Comparison of ENCODE assay signal across 8 cellular contexts in the genomic region with DNA sequence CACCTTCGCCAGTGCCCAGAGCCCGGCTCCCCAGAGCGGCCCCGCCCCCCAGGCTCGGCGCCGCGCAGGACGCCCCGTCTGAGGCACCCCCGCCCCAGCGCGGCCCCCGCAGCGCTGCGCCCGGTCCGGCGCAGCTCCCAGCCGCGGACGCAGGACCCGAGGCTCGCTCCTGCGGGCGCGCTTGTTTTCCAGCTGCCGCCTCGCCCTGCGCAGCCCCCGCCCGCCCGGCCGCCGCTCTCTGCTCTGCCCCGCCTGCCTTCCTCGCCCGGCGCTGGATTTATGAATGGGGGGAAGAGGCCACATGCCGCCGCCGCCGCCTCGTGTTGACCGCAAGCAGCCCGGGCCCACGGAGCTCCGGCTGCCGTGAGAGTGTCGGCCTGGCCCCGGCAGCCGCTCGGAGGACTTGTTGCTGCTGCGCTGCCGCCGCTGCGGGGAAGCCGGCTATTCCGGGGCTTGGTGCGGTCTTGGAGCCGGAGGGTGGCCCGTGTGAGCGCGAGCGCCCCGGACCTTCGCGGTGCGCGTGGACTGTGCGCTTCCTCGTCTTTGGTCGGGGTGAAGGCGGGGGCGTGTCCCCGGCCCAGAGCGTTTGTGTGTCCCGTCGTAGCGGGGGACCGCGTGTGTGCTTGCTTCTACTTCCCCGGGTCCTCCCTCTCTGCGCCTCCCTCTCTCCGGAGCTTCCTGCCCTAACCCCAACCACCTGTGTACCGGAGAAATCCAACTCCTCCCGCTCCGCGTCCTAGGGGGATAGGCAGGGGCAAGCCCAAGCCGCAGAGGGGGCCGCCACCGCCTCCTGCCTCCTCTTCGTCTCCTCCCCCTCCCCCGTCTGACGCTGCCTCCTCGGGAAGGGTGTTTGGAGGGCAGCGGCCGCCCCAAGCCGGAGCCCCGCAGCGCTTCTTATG. TPM values are rescaled to one million over a fixed set of nuclear protein-coding genes. Genes with fewer than 3 reads are reported as not detected.
DNase-seq lines count a peak whose midpoint lies in the region; ATAC-seq and TF ChIP-seq lines count a peak whose summit lies in the region.

No MANE protein-coding gene starts in this region.

- H3K36me3 Mint-ChIP-seq in activated T-helper 17 cell treated with anti-CD3 and anti-CD28 coated beads, Interleukin-2, amount 50 U/mL, for 72 hours (ENCODE audit: low read depth), result no peaks in the 10 kb centered on the region

- H3K79me2 ChIP-seq in osteoblast (ENCODE audit: insufficient read depth, low read length), result no peaks in the 10 kb centered on the region

- DNase-seq in 8988T (peak; percentile 67), foreskin fibroblast (peak in 1 of 2 donors; percentile 47), osteoblast (ENCODE audit: insufficient read length, low spot score, missing footprints) (peak; percentile 93), vagina (ENCODE audit: extremely low spot score in 2 of 2) (no peak)

- H3K9me3 Mint-ChIP-seq in activated T-helper 17 cell treated with anti-CD3 and anti-CD28 coated beads, Interleukin-2, amount 50 U/mL, for 72 hours, result no peaks in the 10 kb centered on the region

- peak; percentile 36 for ATAC-seq in GM18517 (IDR thresholded peaks at IDR 0.05; ENCODE audit: unreplicated experiment)
- ATAC-seq in HG03280 (IDR thresholded peaks at IDR 0.05; ENCODE audit: unreplicated experiment), result peak; percentile 27
- ATAC-seq in activated T-helper 17 cell treated with anti-CD3 and anti-CD28 coated beads, Interleukin-2, amount 50 U/mL, for 72 hours (replicated peaks), result peak; percentile 19

- H4K20me1 ChIP-seq in osteoblast (ENCODE audit: insufficient read depth, low read length), result no peaks in the 10 kb centered on the region

- no peaks in the 10 kb centered on the region for H3K27me3 Mint-ChIP-seq in activated T-helper 17 cell treated with anti-CD3 and anti-CD28 coated beads, Interleukin-2, amount 50 U/mL, for 72 hours

- H3K27ac ChIP-seq in osteoblast (ENCODE audit: low read depth, low read length) (no peak overlapping the region), vagina (peak overlapping the region; percentile 95)

- H2AFZ ChIP-seq in osteoblast (ENCODE audit: low read length), result peak overlapping the region; percentile 62

- TF ChIP-seq CTCF in foreskin fibroblast (IDR thresholded peaks at IDR 0.05; ENCODE audit: low read depth, low read length) (no peak), osteoblast (IDR thresholded peaks at IDR 0.05; ENCODE audit: extremely low read depth, low read depth, low read length) (no peak), vagina (IDR thresholded peaks at IDR 0.05) (no peak)

- peak overlapping the region; percentile 59 for H3K4me3 ChIP-seq in foreskin fibroblast (ENCODE audit: low read depth in 1 of 2, low read length in 2 of 2)
- H3K4me3 ChIP-seq in osteoblast (ENCODE audit: insufficient read depth, low read length), result peak overlapping the region; percentile 69
- H3K4me3 ChIP-seq in vagina, result peak overlapping the region; percentile 75 to 99

- H3K4me1 ChIP-seq in osteoblast (ENCODE audit: insufficient read depth, low read length) (peaks cover 4% of the 10 kb centered on the region), vagina (peaks cover 52% of the 10 kb centered on the region)

- H3K4me2 ChIP-seq in osteoblast (ENCODE audit: insufficient read depth, low read length), result peak overlapping the region; percentile 82

- no peaks in the 10 kb centered on the region for H3K36me3 ChIP-seq in osteoblast (ENCODE audit: insufficient read depth, low read length)
- H3K36me3 ChIP-seq in vagina, result no peaks in the 10 kb centered on the region

- H3K27ac Mint-ChIP-seq in activated T-helper 17 cell treated with anti-CD3 and anti-CD28 coated beads, Interleukin-2, amount 50 U/mL, for 72 hours, result peak overlapping the region; percentile 84

- peaks cover 30% of the 10 kb centered on the region for H3K4me1 Mint-ChIP-seq in activated T-helper 17 cell treated with anti-CD3 and anti-CD28 coated beads, Interleukin-2, amount 50 U/mL, for 72 hours

- no peak for TF ChIP-seq POLR2A in vagina (IDR thresholded peaks at IDR 0.05)

- H3K27me3 ChIP-seq in osteoblast (ENCODE audit: insufficient read depth, low read length), result peaks cover 8% of the 10 kb centered on the region
- H3K27me3 ChIP-seq in vagina, result no peaks in the 10 kb centered on the region

- intact Hi-C loops in vagina (cut with DNase I), result no loop called here

- peak overlapping the region; percentile 88 for H3K4me3 Mint-ChIP-seq in activated T-helper 17 cell treated with anti-CD3 and anti-CD28 coated beads, Interleukin-2, amount 50 U/mL, for 72 hours

- no peaks in the 10 kb centered on the region for H3K9me3 ChIP-seq in osteoblast (ENCODE audit: low read depth, low read length)
- no peaks in the 10 kb centered on the region for H3K9me3 ChIP-seq in vagina

TF ChIP-seq in PFSK-1, 5 proteins besides CTCF, POLR2A, EP300 and RAD21:
- 0 out of 2 replicates have a peak, but pooled peaks have one; percentile 19 for TF ChIP-seq SIN3A (IDR thresholded peaks at IDR 0.05; ENCODE audit: borderline replicate concordance, insufficient read depth, low read length)
- TF ChIP-seq TAF1 (IDR thresholded peaks at IDR 0.05; ENCODE audit: borderline replicate concordance, insufficient read depth, low read length), result no peak
- TF ChIP-seq, protein P1, sequence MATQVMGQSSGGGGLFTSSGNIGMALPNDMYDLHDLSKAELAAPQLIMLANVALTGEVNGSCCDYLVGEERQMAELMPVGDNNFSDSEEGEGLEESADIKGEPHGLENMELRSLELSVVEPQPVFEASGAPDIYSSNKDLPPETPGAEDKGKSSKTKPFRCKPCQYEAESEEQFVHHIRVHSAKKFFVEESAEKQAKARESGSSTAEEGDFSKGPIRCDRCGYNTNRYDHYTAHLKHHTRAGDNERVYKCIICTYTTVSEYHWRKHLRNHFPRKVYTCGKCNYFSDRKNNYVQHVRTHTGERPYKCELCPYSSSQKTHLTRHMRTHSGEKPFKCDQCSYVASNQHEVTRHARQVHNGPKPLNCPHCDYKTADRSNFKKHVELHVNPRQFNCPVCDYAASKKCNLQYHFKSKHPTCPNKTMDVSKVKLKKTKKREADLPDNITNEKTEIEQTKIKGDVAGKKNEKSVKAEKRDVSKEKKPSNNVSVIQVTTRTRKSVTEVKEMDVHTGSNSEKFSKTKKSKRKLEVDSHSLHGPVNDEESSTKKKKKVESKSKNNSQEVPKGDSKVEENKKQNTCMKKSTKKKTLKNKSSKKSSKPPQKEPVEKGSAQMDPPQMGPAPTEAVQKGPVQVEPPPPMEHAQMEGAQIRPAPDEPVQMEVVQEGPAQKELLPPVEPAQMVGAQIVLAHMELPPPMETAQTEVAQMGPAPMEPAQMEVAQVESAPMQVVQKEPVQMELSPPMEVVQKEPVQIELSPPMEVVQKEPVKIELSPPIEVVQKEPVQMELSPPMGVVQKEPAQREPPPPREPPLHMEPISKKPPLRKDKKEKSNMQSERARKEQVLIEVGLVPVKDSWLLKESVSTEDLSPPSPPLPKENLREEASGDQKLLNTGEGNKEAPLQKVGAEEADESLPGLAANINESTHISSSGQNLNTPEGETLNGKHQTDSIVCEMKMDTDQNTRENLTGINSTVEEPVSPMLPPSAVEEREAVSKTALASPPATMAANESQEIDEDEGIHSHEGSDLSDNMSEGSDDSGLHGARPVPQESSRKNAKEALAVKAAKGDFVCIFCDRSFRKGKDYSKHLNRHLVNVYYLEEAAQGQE (IDR thresholded peaks at IDR 0.05; ENCODE audit: insufficient read depth in 1 of 2, low read depth in 2 of 2, low read length in 2 of 2), result no peak
- no peak for TF ChIP-seq POLR2AphosphoS5 (IDR thresholded peaks at IDR 0.05; ENCODE audit: low read depth, low read length)
- no peak for TF ChIP-seq FOXP2 (optimal IDR thresholded peaks at IDR 0.05; ENCODE audit: borderline replicate concordance, extremely low read depth, extremely low read length, insufficient read depth)

RNA-seq across cellular contexts. Expression of a gene that starts 0.7 kb away (rescaled TPM):
- polyA plus RNA-seq in PFSK-1 (2012; ENCODE audit: insufficient read length, low read depth), result 11.0 TPM
- total RNA-seq in activated T-helper 17 cell treated with anti-CD3 and anti-CD28 coated beads, Interleukin-2, amount 50 U/mL, for 72 hours, result 10 to 100 TPM; 13.4 to 18.9 TPM
- 1.4 and 1.5 TPM in 2 replicates for total RNA-seq in osteoblast
- total RNA-seq in vagina, result 10.1 TPM

Comparison
In these comparisons a context has a peak if more than half of its experiments do, and no peak if none do; other contexts are left out.
1. DNase-seq: peak in 8988T (single experiment) and osteoblast (single experiment); none in vagina (0 of 2).
2. Peak in every context shown above with its lines, with median percentiles within 50 percentile points of each other: ATAC-seq and H3K4me3 ChIP-seq.